Comparison of ENCODE assay signal across 17 cellular contexts in the genomic region with DNA sequence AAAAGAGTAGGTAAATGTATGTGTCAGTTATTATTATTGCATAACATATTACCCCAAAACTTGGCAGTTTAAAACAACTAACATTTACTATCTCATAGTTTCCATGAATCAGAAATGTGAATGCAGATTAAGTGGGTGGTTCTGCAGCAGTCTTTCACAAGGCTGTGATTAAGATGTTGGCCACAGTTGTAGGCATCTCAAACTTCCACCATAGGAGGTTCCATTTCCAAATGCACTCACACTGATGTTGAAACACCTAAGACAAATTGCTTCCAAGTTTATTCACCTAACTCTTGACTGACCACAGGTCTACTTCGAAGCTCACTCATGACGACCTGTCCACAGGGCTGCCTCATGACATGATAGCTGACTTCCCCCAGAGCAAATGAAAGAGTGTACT.
"Had no signal": no experiment of that assay in that cellular context is flagged by ENCODE, and none has a peak within 500 bp of the region (broad histone marks: within the 10 kb centered on the region; RNA-seq: fewer than 3 reads in every experiment).

No MANE protein-coding gene starts in this region.

- H3K36me3 ChIP-seq: adrenal gland, sigmoid colon, spleen, thoracic aorta, upper lobe of left lung had no signal

- H3K4me3 ChIP-seq: adrenal gland, dorsolateral prefrontal cortex, sigmoid colon, spleen, thoracic aorta, upper lobe of left lung had no signal

- H3K27ac ChIP-seq: adrenal gland, dorsolateral prefrontal cortex, sigmoid colon, spleen, thoracic aorta, upper lobe of left lung had no signal

- FAIRE-seq: colon had no signal

- H3K4me1 ChIP-seq: adrenal gland, spleen, upper lobe of left lung had no signal

- DNase-seq: activated CD4-positive, alpha-beta T cell treated with anti-CD3 and anti-CD28 coated beads, Interleukin-2, amount 50 U/mL, for 1 hour; activated CD8-positive, alpha-beta memory T cell treated with anti-CD3 and anti-CD28 coated beads, Interleukin-2, amount 50 U/mL, for 4 hours; activated effector memory CD4-positive, alpha-beta T cell treated with Interleukin-2 at 50 U/mL for 16 hours; activated T-cell treated with anti-CD3 and anti-CD28 coated beads, Interleukin-2, amount 50 U/mL, for 4 hours; adrenal gland; caudate nucleus; dorsolateral prefrontal cortex; left colon; sigmoid colon; spleen; stimulated activated CD4-positive, alpha-beta T cell treated with anti-CD3 and anti-CD28 coated beads, Interleukin-4, amount 100 ng/mL, for 4 hours; T1000 had no signal

- H3K27me3 ChIP-seq: adrenal gland, dorsolateral prefrontal cortex, sigmoid colon, spleen, upper lobe of left lung had no signal

- H3K9me3 ChIP-seq: adrenal gland, sigmoid colon, thoracic aorta, upper lobe of left lung had no signal

- ATAC-seq: activated T-cell treated with anti-CD3 and anti-CD28 coated beads, Interleukin-2, amount 50 U/mL, for 4 hours; left colon; natural killer cell treated with Interleukin-12 subunit alpha and Interleukin-12 subunit beta and Interleukin-15 and Interleukin-18, amount 100 ng/mL, for 72 hours; stimulated activated memory B cell treated with anti-CD40 and anti-IgM and Interleukin-4, amounts not matched to agents 10 μg/mL and 1 μg/mL and 100 μg/mL, for 72 hours had no signal
